Comparison of ENCODE assay signal across 8 cellular contexts in the genomic region with DNA sequence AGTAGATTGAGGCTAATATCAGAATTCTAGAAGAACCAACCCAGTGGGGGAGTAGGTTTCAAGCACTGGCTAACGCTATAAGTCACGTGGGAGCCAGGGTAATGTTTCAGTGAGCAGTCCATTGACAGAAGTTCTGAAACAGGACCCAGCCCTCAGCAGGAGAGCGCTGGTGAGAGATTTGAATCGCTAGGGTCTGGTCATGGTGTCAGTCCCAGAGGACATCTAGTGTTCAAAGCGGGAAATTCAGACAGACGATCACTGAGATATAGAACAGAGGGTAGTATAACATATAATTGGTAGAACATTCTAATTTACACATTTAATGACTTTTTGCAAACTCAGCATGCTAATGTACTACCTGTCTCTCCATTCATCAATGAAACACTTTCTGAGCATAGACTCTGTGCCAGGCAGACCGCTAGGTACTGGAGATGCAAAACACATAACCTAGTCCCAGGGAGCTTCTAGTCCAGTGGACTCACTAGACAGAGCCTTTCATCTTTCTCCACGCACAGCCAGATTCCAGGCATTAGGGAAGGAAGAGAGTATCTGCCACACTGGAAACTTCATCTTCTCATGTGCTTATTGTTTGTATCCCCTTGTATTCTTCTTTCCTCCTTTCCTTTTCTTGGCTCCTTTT. TPM values are rescaled to one million over a fixed set of nuclear protein-coding genes. Genes with fewer than 3 reads are reported as not detected.
DNase-seq lines count a peak whose midpoint lies in the region; ATAC-seq and TF ChIP-seq lines count a peak whose summit lies in the region.

No MANE protein-coding gene starts in this region.

- intact Hi-C loops in gastrocnemius medialis (cut with DNase I; ENCODE audit: low total_unique reads), result loop anchor here (1.0 to 5.0 kb wide), 2 partner anchors 158 to 252 kb away; no protein-coding TSS in a partner anchor

- no peaks in the 10 kb centered on the region for H4K20me1 ChIP-seq in hepatocyte (ENCODE audit: insufficient read depth, poor library complexity, severe bottlenecking)

- DNase-seq in GM04504 (ENCODE audit: low read depth), result peak; percentile 26
- DNase-seq in HuH-7.5 (ENCODE audit: low spot score), result peak; percentile 50
- DNase-seq in SHP77 (lab: John Stamatoyannopoulos, UW), result peak; percentile 41 to 70
- DNase-seq in astrocyte of the spinal cord (ENCODE audit: low read depth, low spot score), result peak; percentile 50
- peak; percentile 89 for DNase-seq in hepatocyte (ENCODE audit: low spot score)
- peak in 1 of 2 donors; percentile 36 for DNase-seq in gastrocnemius medialis
- DNase-seq in DMS79 (lab: John Stamatoyannopoulos, UW), result no peak

- H3K36me3 ChIP-seq in hepatocyte (replicated peaks; ENCODE audit: insufficient read depth, low read depth), result no peaks in the 10 kb centered on the region
- no peaks in the 10 kb centered on the region for H3K36me3 ChIP-seq in gastrocnemius medialis

- in situ Hi-C loops in astrocyte of the spinal cord (cut with HindIII; ENCODE audit: low sequenced_read_pairs), result no loop called here
- in situ Hi-C loops in gastrocnemius medialis (cut with MboI; ENCODE audit: low sequenced_read_pairs in 4 of 4), result loop anchor here (5.0 to 25.0 kb wide), 7 partner anchors 107 to 257 kb away; partner anchors contain the start of genes TMEM253 (in 4 of the 4) and RNASE2 (in 1 of the 4)

- H3K4me2 ChIP-seq in hepatocyte, result peak overlapping the region; percentile 11

- 12% methylated on average over 8 of the region's 8 CpGs for WGBS in hepatocyte (ENCODE audit: low lambda C conversion rate, missing lambda C conversion rate)

- H3K27me3 ChIP-seq in hepatocyte (no peaks in the 10 kb centered on the region), gastrocnemius medialis (no peaks in the 10 kb centered on the region)

- no peaks in the 10 kb centered on the region for H3K9me3 ChIP-seq in hepatocyte (ENCODE audit: low read depth)
- H3K9me3 ChIP-seq in gastrocnemius medialis, result no peaks in the 10 kb centered on the region

- H3K9me2 ChIP-seq in hepatocyte (replicated peaks; ENCODE audit: insufficient read depth), result no peaks in the 10 kb centered on the region

- ATAC-seq in GM21528 (IDR thresholded peaks at IDR 0.05; ENCODE audit: low FRiP score, unreplicated experiment), result peak; percentile 86
- ATAC-seq in gastrocnemius medialis, result peak; percentile 80 to 88

- H3K79me2 ChIP-seq in hepatocyte, result no peaks in the 10 kb centered on the region

- H2AFZ ChIP-seq in hepatocyte, result no peak overlapping the region

- H3K27ac ChIP-seq in hepatocyte, result no peak overlapping the region
- no peak overlapping the region for H3K27ac ChIP-seq in gastrocnemius medialis

- no peak for TF ChIP-seq POLR2A in gastrocnemius medialis (IDR thresholded peaks at IDR 0.05)

- H3K4me3 ChIP-seq in astrocyte of the spinal cord (ENCODE audit: low read depth, low read length) (no peak overlapping the region), hepatocyte (no peak overlapping the region), gastrocnemius medialis (no peak overlapping the region)

- TF ChIP-seq CTCF in astrocyte of the spinal cord (IDR thresholded peaks at IDR 0.05; ENCODE audit: low read depth, low read length) (peak; percentile 54), hepatocyte (IDR thresholded peaks at IDR 0.05; ENCODE audit: poor library complexity) (peak; percentile 76), gastrocnemius medialis (IDR thresholded peaks at IDR 0.05 in 4 of 5, conservative IDR thresholded peaks at IDR 0.05 in 1 of 5) (peak; percentile 28 to 67 (median 55))

- peaks cover 6% of the 10 kb centered on the region for H3K4me1 ChIP-seq in hepatocyte (ENCODE audit: insufficient read depth)
- peaks cover 0 to 4% of the 10 kb centered on the region in 2 donors for H3K4me1 ChIP-seq in gastrocnemius medialis

RNA-seq across cellular contexts. Expression of gene RNASE3, which starts 35.4 kb away (rescaled TPM):
- total RNA-seq in hepatocyte, result 1.4 TPM in 1 of 2 replicates, not detected in the other
- polyA plus RNA-seq in hepatocyte, result 0.50 and 0.52 TPM in 2 replicates
- not detected for total RNA-seq in gastrocnemius medialis

RNA-seq across cellular contexts. Expression of gene RNASE1, which starts 53.1 kb away (rescaled TPM):
- total RNA-seq in hepatocyte (61.0 and 84.5 TPM in 2 replicates), gastrocnemius medialis (100 to 1,000 TPM; 157 to 198 (median 190) TPM)
- 108 and 135 TPM in 2 replicates for polyA plus RNA-seq in hepatocyte
